Comparison of ENCODE assay signal across 1 cellular context in the genomic region with DNA sequence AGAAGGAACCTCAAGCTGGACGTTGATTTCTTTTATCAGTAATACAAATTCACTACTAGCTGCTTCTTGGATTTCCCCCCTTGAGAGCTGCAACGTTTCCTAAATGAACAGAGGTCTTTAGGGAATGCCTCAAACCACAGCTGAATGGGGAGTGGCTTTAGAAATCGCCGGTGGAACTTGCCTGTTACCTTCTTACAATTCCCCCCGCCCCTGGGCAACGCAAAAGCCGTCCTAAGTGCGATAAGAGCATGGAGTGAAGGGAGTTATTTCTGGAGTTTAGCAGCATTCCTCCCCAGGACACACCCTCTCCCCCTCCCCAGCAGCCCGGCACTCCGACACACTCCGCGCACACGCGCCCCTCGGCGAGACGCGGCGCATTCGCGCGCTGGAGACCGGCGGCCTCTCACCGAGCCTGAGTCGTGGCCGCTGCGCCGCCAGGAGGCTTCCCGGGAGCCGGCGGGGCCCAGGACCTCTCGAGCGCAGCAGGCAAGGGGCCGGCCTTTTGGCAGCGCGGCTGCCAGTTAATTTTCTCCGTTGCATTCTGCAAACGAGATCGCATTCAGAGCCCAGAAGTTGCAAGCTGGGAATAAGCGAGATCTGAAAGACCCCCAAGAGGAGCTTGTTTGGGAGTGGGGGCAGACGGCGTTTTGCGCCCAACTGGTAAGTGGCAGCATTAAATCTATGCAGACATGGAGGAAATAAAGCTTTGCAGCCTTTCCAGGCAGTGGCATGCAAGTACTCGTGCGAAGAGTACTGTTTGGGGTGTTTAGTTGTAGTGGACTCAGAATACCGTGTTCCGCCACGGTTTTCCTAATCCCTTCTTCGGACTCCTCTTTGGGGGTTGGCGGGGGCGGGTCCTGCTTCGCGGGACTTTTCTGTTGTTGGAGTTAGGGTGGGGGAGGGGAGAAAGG.
TF ChIP-seq lines count a peak whose summit lies in the region.

No MANE protein-coding gene starts in this region.

TF ChIP-seq in HepG2, 621 proteins besides CTCF, POLR2A, EP300 and RAD21 (continued from another document):
- TF ChIP-seq, protein P1, sequence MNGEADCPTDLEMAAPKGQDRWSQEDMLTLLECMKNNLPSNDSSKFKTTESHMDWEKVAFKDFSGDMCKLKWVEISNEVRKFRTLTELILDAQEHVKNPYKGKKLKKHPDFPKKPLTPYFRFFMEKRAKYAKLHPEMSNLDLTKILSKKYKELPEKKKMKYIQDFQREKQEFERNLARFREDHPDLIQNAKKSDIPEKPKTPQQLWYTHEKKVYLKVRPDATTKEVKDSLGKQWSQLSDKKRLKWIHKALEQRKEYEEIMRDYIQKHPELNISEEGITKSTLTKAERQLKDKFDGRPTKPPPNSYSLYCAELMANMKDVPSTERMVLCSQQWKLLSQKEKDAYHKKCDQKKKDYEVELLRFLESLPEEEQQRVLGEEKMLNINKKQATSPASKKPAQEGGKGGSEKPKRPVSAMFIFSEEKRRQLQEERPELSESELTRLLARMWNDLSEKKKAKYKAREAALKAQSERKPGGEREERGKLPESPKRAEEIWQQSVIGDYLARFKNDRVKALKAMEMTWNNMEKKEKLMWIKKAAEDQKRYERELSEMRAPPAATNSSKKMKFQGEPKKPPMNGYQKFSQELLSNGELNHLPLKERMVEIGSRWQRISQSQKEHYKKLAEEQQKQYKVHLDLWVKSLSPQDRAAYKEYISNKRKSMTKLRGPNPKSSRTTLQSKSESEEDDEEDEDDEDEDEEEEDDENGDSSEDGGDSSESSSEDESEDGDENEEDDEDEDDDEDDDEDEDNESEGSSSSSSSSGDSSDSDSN (CRISPR knock-in tag; IDR thresholded peaks at IDR 0.05) = peak; percentile 54; the same call in 1 of the 2 replicates
- peak; percentile 98 for TF ChIP-seq ZNF800 (CRISPR knock-in tag; IDR thresholded peaks at IDR 0.05)
